ENCODE assay signal across 15 cellular contexts in genomic region chr13:62537593-62537992, GRCh38.
"Had no signal": no experiment of that assay in that cellular context is flagged by ENCODE, and none has a peak within 500 bp of the region (broad histone marks: within the 10 kb centered on the region; RNA-seq: fewer than 3 reads in every experiment).

No MANE protein-coding gene starts in this region.

- H3K4me3 ChIP-seq: body of pancreas, esophagus squamous epithelium, heart right ventricle, left ventricle myocardium inferior, thyroid gland had no signal

- H3K36me3 ChIP-seq: esophagus squamous epithelium, heart right ventricle, left ventricle myocardium inferior, thyroid gland had no signal

- H3K4me1 ChIP-seq: body of pancreas, esophagus squamous epithelium, heart right ventricle, left ventricle myocardium inferior, thyroid gland had no signal

- H3K27ac ChIP-seq: body of pancreas, esophagus squamous epithelium, heart right ventricle, left ventricle myocardium inferior, thyroid gland had no signal

- H3K9me3 ChIP-seq: body of pancreas, left ventricle myocardium inferior, thyroid gland had no signal

- H3K27me3 ChIP-seq: body of pancreas, esophagus squamous epithelium, heart right ventricle, thyroid gland had no signal

- DNase-seq: activated B cell treated with CpG ODN at 0.5 μM for 24 hours; activated CD4-positive, alpha-beta T cell treated with anti-CD3 and anti-CD28 coated beads for 48 hours; activated CD8-positive, alpha-beta T cell treated with anti-CD3 and anti-CD28 coated beads for 36 hours; activated naive CD4-positive, alpha-beta T cell treated with anti-CD3 and anti-CD28 coated beads for 36 hours; activated T-cell treated with anti-CD3 and anti-CD28 coated beads, Interleukin-2, amount 50 U/mL, for 4 hours; effector memory CD8-positive, alpha-beta T cell; esophagus squamous epithelium; heart right ventricle; kidney glomerular epithelial cell; left ventricle myocardium inferior; retina; stimulated activated CD4-positive, alpha-beta T cell treated with anti-CD3 and anti-CD28 coated beads, Interleukin-2, amount 100 ng/mL, for 24 hours; stimulated activated naive CD4-positive, alpha-beta T cell treated with Interleukin-2 at 50 U/mL for 16 hours; thyroid gland had no signal

- ATAC-seq: activated CD8-positive, alpha-beta T cell treated with anti-CD3 and anti-CD28 coated beads for 36 hours; activated T-cell treated with anti-CD3 and anti-CD28 coated beads, Interleukin-2, amount 50 U/mL, for 4 hours; body of pancreas; effector memory CD8-positive, alpha-beta T cell; heart right ventricle had no signal
